In genomic region chrX:65924938-65925507, GRCh38 we compare ENCODE assay signal across 22 cellular contexts.
DNase-seq lines count a peak whose midpoint lies in the region; ATAC-seq and TF ChIP-seq lines count a peak whose summit lies in the region.
"Had no signal": no experiment of that assay in that cellular context is flagged by ENCODE, and none has a peak within 500 bp of the region (broad histone marks: within the 10 kb centered on the region; RNA-seq: fewer than 3 reads in every experiment).

No MANE protein-coding gene starts in this region.

- no peak overlapping the region for H3K4me3 ChIP-seq in esophagus squamous epithelium
- H3K4me3 ChIP-seq in gastroesophageal sphincter, result no peak overlapping the region
- H3K4me3 ChIP-seq: Peyer's patch, skin epidermis, uterus had no signal

- peaks cover 0 to 64% (median 2%) of the 10 kb centered on the region in 3 donors for H3K27me3 Mint-ChIP-seq in CD14-positive monocyte (ENCODE audit: low read depth in 3 of 3)

- TF ChIP-seq EP300 in gastroesophageal sphincter (IDR thresholded peaks at IDR 0.05), result no peak

- peaks cover 0 to 2% of the 10 kb centered on the region in 2 donors for H3K36me3 Mint-ChIP-seq in CD14-positive monocyte

- peaks cover 0 to 8% (median 0%) of the 10 kb centered on the region in 3 donors for H3K4me1 ChIP-seq in esophagus squamous epithelium
- H3K4me1 ChIP-seq in gastroesophageal sphincter, result no peaks in the 10 kb centered on the region
- H3K4me1 ChIP-seq: parathyroid adenoma, Peyer's patch, uterus had no signal

- WGBS in esophagus squamous epithelium, 2 donors, result 44% methylated on average over 2 of the region's 3 CpGs; no CpG with 5 or more reads in 1 of the 2 donors
- no CpG with 5 or more reads among the region's 3 CpGs for WGBS in gastroesophageal sphincter (ENCODE audit: low coverage in 1 of 2), 2 donors

- H3K27ac ChIP-seq in esophagus squamous epithelium (peak overlapping the region; percentile 9 to 62 (median 61)), gastroesophageal sphincter (no peak overlapping the region)
- H3K27ac ChIP-seq: parathyroid adenoma, Peyer's patch, uterus had no signal

- H3K9me3 ChIP-seq in esophagus squamous epithelium (no peaks in the 10 kb centered on the region), gastroesophageal sphincter (no peaks in the 10 kb centered on the region)
- H3K9me3 ChIP-seq: Peyer's patch, uterus had no signal

- no peak for TF ChIP-seq POLR2A in esophagus squamous epithelium (IDR thresholded peaks at IDR 0.05)
- no peak for TF ChIP-seq POLR2A in gastroesophageal sphincter (IDR thresholded peaks at IDR 0.05)

- H3K27ac Mint-ChIP-seq in CD14-positive monocyte, result peak overlapping the region in 5 of 7 donors; percentile 5 to 60 (median 24)

- TF ChIP-seq CTCF in CD14-positive monocyte (IDR thresholded peaks at IDR 0.05) (no peak), esophagus squamous epithelium (IDR thresholded peaks at IDR 0.05) (no peak), gastroesophageal sphincter (IDR thresholded peaks at IDR 0.05) (no peak)

- H3K4me1 Mint-ChIP-seq in CD14-positive monocyte, result peaks cover 47% of the 10 kb centered on the region

- H3K4me3 Mint-ChIP-seq in CD14-positive monocyte, result peak overlapping the region; percentile 19 to 34

- H3K27me3 ChIP-seq in esophagus squamous epithelium (no peaks in the 10 kb centered on the region), gastroesophageal sphincter (no peaks in the 10 kb centered on the region)
- H3K27me3 ChIP-seq: Peyer's patch, uterus had no signal

- ATAC-seq in HG02610 (IDR thresholded peaks at IDR 0.05; ENCODE audit: unreplicated experiment) (no peak), gastroesophageal sphincter (no peak)
- ATAC-seq: activated CD4-positive, CD25-positive, alpha-beta regulatory T cell treated with anti-CD3 and anti-CD28 coated beads, Interleukin-2, amount 50 U/mL, for 24 hours; activated T-cell treated with anti-CD3 and anti-CD28 coated beads, Interleukin-2, amount 50 U/mL, for 4 hours; HepG2; left cardiac atrium had no signal

- peaks cover 0 to 22% (median 5%) of the 10 kb centered on the region in 7 donors for H3K9me3 Mint-ChIP-seq in CD14-positive monocyte
- H3K9me3 Mint-ChIP-seq: activated T-cell treated with anti-CD3 and anti-CD28 coated beads, Interleukin-2, amount 50 U/mL, for 4 hours had no signal

- H3K36me3 ChIP-seq in esophagus squamous epithelium (no peaks in the 10 kb centered on the region), gastroesophageal sphincter (no peaks in the 10 kb centered on the region)
- H3K36me3 ChIP-seq: BLaER1, Peyer's patch, uterus had no signal

- DNase-seq in CD14-positive monocyte (ENCODE audit: low spot score) (no peak), H4 (ENCODE audit: low spot score) (peak; percentile 5), UCSD-AML1 (lab: John Stamatoyannopoulos, UW; ENCODE audit: unreplicated experiment) (peak; percentile 28), esophagus squamous epithelium (lab: John Stamatoyannopoulos, UW) (no peak), midbrain (lab: John Stamatoyannopoulos, UW) (no peak)
- DNase-seq: activated T-cell treated with anti-CD3 and anti-CD28 coated beads, Interleukin-2, amount 50 U/mL, for 4 hours; amygdala; DMS153; erythroblast; left cardiac atrium; NCI-H1105; NCI-H510A; Peyer's patch; stimulated activated naive CD4-positive, alpha-beta T cell; uterus had no signal

- intact Hi-C loops in CD14-positive monocyte (cut with micrococcal nuclease) (no loop called here), esophagus squamous epithelium (cut with DNase I) (no loop called here)

Comparison
In these comparisons a context has a peak if more than half of its experiments do, and no peak if none do; other contexts are left out.
1. DNase-seq: peak in H4 (single experiment) and UCSD-AML1 (single experiment); none in CD14-positive monocyte (single experiment), esophagus squamous epithelium (single experiment) and midbrain (single experiment).
2. H3K27ac ChIP-seq: peak in esophagus squamous epithelium (4 of 4); none in gastroesophageal sphincter (0 of 4).